Comparison of ENCODE assay signal across 32 cellular contexts in genomic region chr15:39238443-39238842, GRCh38.
"Had no signal": no experiment of that assay in that cellular context is flagged by ENCODE, and none has a peak within 500 bp of the region (broad histone marks: within the 10 kb centered on the region; RNA-seq: fewer than 3 reads in every experiment).

No MANE protein-coding gene starts in this region.

- DNase-seq: activated B cell treated with CpG ODN at 0.5 μM for 24 hours; activated CD4-positive, alpha-beta memory T cell treated with anti-CD3 and anti-CD28 coated beads for 36 hours; activated CD4-positive, alpha-beta T cell treated with anti-CD3 and anti-CD28 coated beads for 4 hours; activated CD4-positive, alpha-beta T cell treated with anti-CD3 and anti-CD28 coated beads, Interleukin-2, amount 50 U/mL, for 1 hour; activated CD4-positive, CD25-positive, alpha-beta regulatory T cell treated with anti-CD3 and anti-CD28 coated beads, Interleukin-2, amount 50 U/mL, for 72 hours; activated CD8-positive, alpha-beta memory T cell treated with anti-CD3 and anti-CD28 coated beads, Interleukin-2, amount 50 U/mL, for 4 hours; activated gamma-delta T cell treated with Interleukin-2 at 50 U/mL for 16 hours; activated naive CD4-positive, alpha-beta T cell treated with anti-CD3 and anti-CD28 coated beads for 36 hours; activated T-cell treated with anti-CD3 and anti-CD28 coated beads for 4 hours; activated T-cell treated with anti-CD3 and anti-CD28 coated beads, Interleukin-2, amount 50 U/mL, for 4 hours; anterior cingulate cortex; brain microvascular endothelial cell; central memory CD4-positive, alpha-beta T cell; Kasumi-1; KG1; MM.1S; MV-4-11; NCI-H1092 treated with DMSO at 0.1 percent for 48 hours; NCI-H1417 treated with DMSO at 0.1 percent for 48 hours; NCI-H1694; NCI-H1930; NCI-H345; NCI-H524 treated with DMSO at 0.1 percent for 48 hours; SHP77 treated with DMSO at 0.1 percent for 48 hours; SW 1271; T-helper 1 cell; T-helper 2 cell; T-helper 9 cell had no signal

- H3K27ac ChIP-seq: brain microvascular endothelial cell, SJSA1, VCaP had no signal

- H3K27me3 ChIP-seq: brain microvascular endothelial cell, SJSA1 had no signal

- ATAC-seq: activated naive CD4-positive, alpha-beta T cell treated with anti-CD3 and anti-CD28 coated beads, Interleukin-2, amount 50 U/mL, for 72 hours; activated T-cell treated with anti-CD3 and anti-CD28 coated beads, Interleukin-2, amount 50 U/mL, for 4 hours; Panc1 had no signal

- H3K4me3 ChIP-seq: SJSA1 had no signal

- H3K36me3 ChIP-seq: brain microvascular endothelial cell, SJSA1 had no signal

- H3K9me3 ChIP-seq: SJSA1 had no signal
